In the genomic region with DNA sequence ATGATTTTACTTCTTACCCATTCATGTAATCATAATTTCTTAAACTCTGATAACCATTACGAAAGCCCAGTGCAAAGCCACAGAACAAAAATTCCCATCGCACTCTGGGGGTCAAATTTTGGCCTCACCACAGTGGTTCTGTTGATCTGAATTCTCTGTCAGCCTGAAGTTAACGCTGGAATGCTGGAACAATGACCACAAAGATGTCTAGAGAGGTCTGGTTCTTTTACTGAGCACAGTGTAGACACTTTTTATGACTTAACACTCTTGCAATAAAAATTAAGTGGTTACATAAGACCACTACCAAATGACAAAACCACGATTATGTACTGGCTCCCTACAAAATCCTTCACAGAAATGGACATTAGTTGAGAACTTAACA, we compare ENCODE assay signal across 19 cellular contexts.
DNase-seq lines count a peak whose midpoint lies in the region; ATAC-seq and TF ChIP-seq lines count a peak whose summit lies in the region.
"Had no signal": no experiment of that assay in that cellular context is flagged by ENCODE, and none has a peak within 500 bp of the region (broad histone marks: within the 10 kb centered on the region; RNA-seq: fewer than 3 reads in every experiment).

No MANE protein-coding gene starts in this region.

- peaks cover 96% of the 10 kb centered on the region for H3K79me2 ChIP-seq in smooth muscle cell (ENCODE audit: low read depth)

- peak overlapping the region; percentile 5 for H3K4me2 ChIP-seq in smooth muscle cell
- H3K4me2 ChIP-seq: BLaER1 treated with 17β-estradiol and CSF1 and Interleukin-3, amounts not matched to agents 10 nM and 100 nM had no signal

- peak overlapping the region; percentile 71 for H3K27ac Mint-ChIP-seq in chondrocyte (ENCODE audit: unreplicated experiment)
- no peak overlapping the region for H3K27ac Mint-ChIP-seq in immature natural killer cell
- H3K27ac Mint-ChIP-seq: T-cell had no signal

- H3K4me3 Mint-ChIP-seq in chondrocyte (ENCODE audit: unreplicated experiment) (no peak overlapping the region), immature natural killer cell (no peak overlapping the region)
- H3K4me3 Mint-ChIP-seq: T-cell had no signal

- no peak overlapping the region for H2AFZ ChIP-seq in smooth muscle cell (ENCODE audit: low read depth)

- intact Hi-C loops in right cardiac atrium (cut with DNase I): no loop called here

- 31% methylated on average over 4 of the region's 4 CpGs for WGBS in right cardiac atrium
- 5% methylated on average over 4 of the region's 4 CpGs for WGBS in smooth muscle cell (ENCODE audit: low lambda C conversion rate)

- H3K27ac ChIP-seq in right cardiac atrium (ENCODE audit: low read length) (no peak overlapping the region), smooth muscle cell (ENCODE audit: low read depth) (peak overlapping the region; percentile 47)
- H3K27ac ChIP-seq: BLaER1 treated with 17β-estradiol and CSF1 and Interleukin-3, amounts not matched to agents 10 nM and 100 nM; epithelial cell of prostate; Peyer's patch had no signal

- H3K36me3 Mint-ChIP-seq in chondrocyte (ENCODE audit: low read depth) (no peaks in the 10 kb centered on the region), immature natural killer cell (no peaks in the 10 kb centered on the region)
- H3K36me3 Mint-ChIP-seq: T-cell had no signal

- H3K9ac ChIP-seq in smooth muscle cell (ENCODE audit: low read depth): no peak overlapping the region
- H3K9ac ChIP-seq: BLaER1 treated with 17β-estradiol and CSF1 and Interleukin-3, amounts not matched to agents 10 nM and 100 nM had no signal

- H3K9me3 ChIP-seq in right cardiac atrium (ENCODE audit: control insufficient read depth, low read length): no peaks in the 10 kb centered on the region
- no peaks in the 10 kb centered on the region for H3K9me3 ChIP-seq in smooth muscle cell (replicated peaks; ENCODE audit: low read depth)
- H3K9me3 ChIP-seq: BLaER1 treated with 17β-estradiol and CSF1 and Interleukin-3, amounts not matched to agents 10 nM and 100 nM; Peyer's patch had no signal

- H3K4me1 Mint-ChIP-seq in chondrocyte (ENCODE audit: low read depth) (peaks cover 19% of the 10 kb centered on the region), immature natural killer cell (no peaks in the 10 kb centered on the region)
- H3K4me1 Mint-ChIP-seq: T-cell had no signal

- no peaks in the 10 kb centered on the region for H3K9me3 Mint-ChIP-seq in chondrocyte (ENCODE audit: low read depth)
- H3K9me3 Mint-ChIP-seq in immature natural killer cell: peaks cover 0 to 7% (median 1%) of the 10 kb centered on the region in 6 donors

- peaks cover 4% of the 10 kb centered on the region for H3F3A ChIP-seq in smooth muscle cell (ENCODE audit: low read depth)

- peaks cover 100% of the 10 kb centered on the region for H4K20me1 ChIP-seq in smooth muscle cell (ENCODE audit: low read depth)
- H4K20me1 ChIP-seq: BLaER1 treated with 17β-estradiol and CSF1 and Interleukin-3, amounts not matched to agents 10 nM and 100 nM had no signal

- H3K27me3 Mint-ChIP-seq in chondrocyte (ENCODE audit: low read depth) (no peaks in the 10 kb centered on the region), immature natural killer cell (ENCODE audit: low read depth in 3 of 3) (peaks cover 0 to 3% (median 2%) of the 10 kb centered on the region in 3 donors)

- ATAC-seq in right cardiac atrium: peak; percentile 35 to 60
- ATAC-seq in GM18498 (IDR thresholded peaks at IDR 0.05; ENCODE audit: unreplicated experiment): no peak
- ATAC-seq: T-cell had no signal

- no peaks in the 10 kb centered on the region for H3K27me3 ChIP-seq in right cardiac atrium (ENCODE audit: control insufficient read depth, insufficient read depth)
- no peaks in the 10 kb centered on the region for H3K27me3 ChIP-seq in smooth muscle cell (ENCODE audit: low read depth)
- H3K27me3 ChIP-seq: BLaER1 treated with 17β-estradiol and CSF1 and Interleukin-3, amounts not matched to agents 10 nM and 100 nM; Peyer's patch had no signal

- DNase-seq in GM03348 (ENCODE audit: low spot score) (peak; percentile 71), chondrocyte (ENCODE audit: low spot score) (no peak), right cardiac atrium (no peak), smooth muscle cell (lab: John Stamatoyannopoulos, UW; ENCODE audit: unreplicated experiment) (no peak), NOMO-1 (lab: John Stamatoyannopoulos, UW; ENCODE audit: unreplicated experiment in 2 of 2) (no peak), immature natural killer cell (no peak), NCI-H1417 (lab: John Stamatoyannopoulos, UW) (no peak)
- DNase-seq: activated CD8-positive, alpha-beta memory T cell treated with anti-CD3 and anti-CD28 coated beads, Interleukin-2, amount 50 U/mL, for 4 hours; activated naive CD4-positive, alpha-beta T cell treated with anti-CD3 and anti-CD28 coated beads, Interleukin-2, amount 50 U/mL, for 16 hours; DMS79; Karpas-422; NCI-H187; NCI-H510A; Peyer's patch; stimulated activated CD4-positive, alpha-beta T cell treated with anti-CD3 and anti-CD28 coated beads, Interleukin-12 subunit alpha, Interleukin-12 subunit beta, amount 100 ng/mL, for 4 hours; T-cell had no signal

- peaks cover 2% of the 10 kb centered on the region for H3K4me1 ChIP-seq in right cardiac atrium (ENCODE audit: control insufficient read depth, insufficient read depth, low read length)
- peaks cover 8% of the 10 kb centered on the region for H3K4me1 ChIP-seq in smooth muscle cell (ENCODE audit: low read depth)
- H3K4me1 ChIP-seq: BLaER1 treated with 17β-estradiol and CSF1 and Interleukin-3, amounts not matched to agents 10 nM and 100 nM had no signal

- no peak for TF ChIP-seq CTCF in chondrocyte (IDR thresholded peaks at IDR 0.05)
- TF ChIP-seq CTCF in smooth muscle cell (IDR thresholded peaks at IDR 0.05; ENCODE audit: borderline replicate concordance, insufficient read depth, poor library complexity, severe bottlenecking): no peak

- H3K4me3 ChIP-seq in right cardiac atrium (ENCODE audit: low read length) (no peak overlapping the region), smooth muscle cell (no peak overlapping the region)
- H3K4me3 ChIP-seq: BLaER1 treated with 17β-estradiol and CSF1 and Interleukin-3, amounts not matched to agents 10 nM and 100 nM; Peyer's patch had no signal

- no peaks in the 10 kb centered on the region for H3K36me3 ChIP-seq in smooth muscle cell (ENCODE audit: low read depth)
- H3K36me3 ChIP-seq: BLaER1 treated with 17β-estradiol and CSF1 and Interleukin-3, amounts not matched to agents 10 nM and 100 nM; Peyer's patch had no signal
